1 cellular context compared by ENCODE assay signal in genomic region chr7:29556405-29557195, GRCh38.
TF ChIP-seq lines count a peak whose summit lies in the region.

No MANE protein-coding gene starts in this region.

TF ChIP-seq in H1, 55 proteins besides CTCF, POLR2A, EP300 and RAD21 (continued from another document):
- TF ChIP-seq RXRA (IDR thresholded peaks at IDR 0.05; ENCODE audit: insufficient read depth, low read depth, low read length): no peak
- TF ChIP-seq CHD7 (IDR thresholded peaks at IDR 0.05; ENCODE audit: insufficient replicate concordance, low read length): no peak
